In genomic region chr5:82142217-82142841, GRCh38 we compare ENCODE assay signal across 32 cellular contexts.
"Had no signal": no experiment of that assay in that cellular context is flagged by ENCODE, and none has a peak within 500 bp of the region (broad histone marks: within the 10 kb centered on the region; RNA-seq: fewer than 3 reads in every experiment).

No MANE protein-coding gene starts in this region.

- H3K27me3 Mint-ChIP-seq: activated CD4-positive, alpha-beta memory T cell treated with anti-CD3 and anti-CD28 coated beads for 36 hours; activated CD4-positive, alpha-beta T cell treated with anti-CD3 and anti-CD28 coated beads for 36 hours; activated CD4-positive, alpha-beta T cell treated with anti-CD3 and anti-CD28 coated beads, Interleukin-2, amount 10 ng/mL, durations not matched to agents 24 days and 14 days; activated CD8-positive, alpha-beta memory T cell treated with anti-CD3 and anti-CD28 coated beads, Interleukin-2, amount 10 ng/mL, durations not matched to agents 7 days and 5 days; activated naive CD4-positive, alpha-beta T cell treated with anti-CD3 and anti-CD28 coated beads, Interleukin-2, amount 50 U/mL, for 24 hours; activated naive CD8-positive, alpha-beta T cell treated with anti-CD3 and anti-CD28 coated beads for 36 hours; activated naive CD8-positive, alpha-beta T cell treated with anti-CD3 and anti-CD28 coated beads, Interleukin-2, amount 50 U/mL, for 24 hours; central memory CD8-positive, alpha-beta T cell; dendritic cell treated with granulocyte-macrophage colony-stimulating factor and Interleukin-4, amounts not matched to agents 40 ng/mL and 50 ng/mL, for 4 days had no signal

- ATAC-seq: activated CD4-positive, alpha-beta T cell treated with anti-CD3 and anti-CD28 coated beads for 36 hours; activated CD8-positive, alpha-beta memory T cell treated with anti-CD3 and anti-CD28 coated beads, Interleukin-2, amount 10 ng/mL, durations not matched to agents 7 days and 5 days; activated CD8-positive, alpha-beta T cell treated with anti-CD3 and anti-CD28 coated beads, Interleukin-2, amount 10 ng/mL, durations not matched to agents 7 days and 5 days; activated naive CD8-positive, alpha-beta T cell treated with anti-CD3 and anti-CD28 coated beads, Interleukin-2, amount 50 U/mL, for 24 hours; body of pancreas; esophagus mucosa; heart left ventricle had no signal

- H3K9me3 ChIP-seq: adrenal gland, body of pancreas had no signal

- H3K27ac ChIP-seq: adrenal gland, body of pancreas, coronary artery, heart left ventricle had no signal

- H3K4me1 ChIP-seq: adrenal gland, body of pancreas, heart left ventricle had no signal

- DNase-seq: activated CD4-positive, alpha-beta memory T cell treated with anti-CD3 and anti-CD28 coated beads for 36 hours; activated CD4-positive, alpha-beta T cell treated with anti-CD3 and anti-CD28 coated beads for 36 hours; activated CD4-positive, alpha-beta T cell treated with anti-CD3 and anti-CD28 coated beads, Interleukin-2, amount 10 ng/mL, durations not matched to agents 24 days and 14 days; activated CD4-positive, CD25-positive, alpha-beta regulatory T cell; activated CD4-positive, CD25-positive, alpha-beta regulatory T cell treated with anti-CD3 and anti-CD28 coated beads, Interleukin-2, amount 50 U/mL, for 72 hours; activated CD8-positive, alpha-beta memory T cell treated with anti-CD3 and anti-CD28 coated beads, Interleukin-2, amount 10 ng/mL, durations not matched to agents 7 days and 5 days; activated CD8-positive, alpha-beta memory T cell treated with anti-CD3 and anti-CD28 coated beads, Interleukin-2, amount 50 U/mL, for 4 hours; activated CD8-positive, alpha-beta T cell treated with anti-CD3 and anti-CD28 coated beads, Interleukin-2, amount 10 ng/mL, durations not matched to agents 7 days and 5 days; activated effector memory CD4-positive, alpha-beta T cell treated with anti-CD3 and anti-CD28 coated beads, Interleukin-2, amount 50 U/mL, for 16 hours; activated naive CD4-positive, alpha-beta T cell treated with anti-CD3 and anti-CD28 coated beads for 36 hours; activated naive CD8-positive, alpha-beta T cell treated with anti-CD3 and anti-CD28 coated beads for 36 hours; activated naive CD8-positive, alpha-beta T cell treated with anti-CD3 and anti-CD28 coated beads, Interleukin-2, amount 50 U/mL, for 24 hours; activated T-cell treated with anti-CD3 and anti-CD28 coated beads, Interleukin-2, amount 50 U/mL, for 1 hour; activated T-cell treated with anti-CD3 and anti-CD28 coated beads, Interleukin-2, amount 50 U/mL, for 48 hours; adrenal gland; amygdala; aorta; body of pancreas; dorsolateral prefrontal cortex; effector memory CD4-positive, alpha-beta T cell; endodermal cell; foreskin fibroblast; heart left ventricle; T-helper 2 cell had no signal

- H3K27ac Mint-ChIP-seq: activated CD4-positive, alpha-beta memory T cell treated with anti-CD3 and anti-CD28 coated beads for 36 hours; activated CD4-positive, alpha-beta T cell treated with anti-CD3 and anti-CD28 coated beads for 36 hours; activated CD4-positive, alpha-beta T cell treated with anti-CD3 and anti-CD28 coated beads, Interleukin-2, amount 10 ng/mL, durations not matched to agents 24 days and 14 days; activated CD8-positive, alpha-beta memory T cell treated with anti-CD3 and anti-CD28 coated beads, Interleukin-2, amount 10 ng/mL, durations not matched to agents 7 days and 5 days; activated CD8-positive, alpha-beta T cell treated with anti-CD3 and anti-CD28 coated beads, Interleukin-2, amount 10 ng/mL, durations not matched to agents 7 days and 5 days; activated naive CD4-positive, alpha-beta T cell treated with anti-CD3 and anti-CD28 coated beads for 36 hours; activated naive CD4-positive, alpha-beta T cell treated with anti-CD3 and anti-CD28 coated beads, Interleukin-2, amount 50 U/mL, for 24 hours; activated naive CD8-positive, alpha-beta T cell treated with anti-CD3 and anti-CD28 coated beads for 36 hours; activated naive CD8-positive, alpha-beta T cell treated with anti-CD3 and anti-CD28 coated beads, Interleukin-2, amount 50 U/mL, for 24 hours; activated T-helper 1 cell treated with anti-CD3 and anti-CD28 coated beads, Interleukin-12 subunit alpha, Interleukin-12 subunit beta, Interleukin-2, Interleukin-4 antibody, amounts not matched to agents 30 ng/mL and 10 ng/mL and 1 ng/mL, durations not matched to agents 14 hours and 24 hours and 36 hours; activated T-helper 2 cell treated with anti-CD3 and anti-CD28 coated beads, Interferon-gamma antibody, Interleukin-2, Interleukin-4, amounts not matched to agents 10 μg/mL and 5 μg/mL and 100 μg/mL, durations not matched to agents 14 hours and 24 hours and 36 hours; dendritic cell treated with granulocyte-macrophage colony-stimulating factor and Interleukin-4, amounts not matched to agents 40 ng/mL and 50 ng/mL, for 4 days; endodermal cell had no signal

- H3K4me1 Mint-ChIP-seq: activated CD4-positive, alpha-beta T cell treated with anti-CD3 and anti-CD28 coated beads for 36 hours; activated CD4-positive, alpha-beta T cell treated with anti-CD3 and anti-CD28 coated beads, Interleukin-2, amount 10 ng/mL, durations not matched to agents 24 days and 14 days; activated CD8-positive, alpha-beta memory T cell treated with anti-CD3 and anti-CD28 coated beads, Interleukin-2, amount 10 ng/mL, durations not matched to agents 7 days and 5 days; activated naive CD4-positive, alpha-beta T cell treated with anti-CD3 and anti-CD28 coated beads, Interleukin-2, amount 50 U/mL, for 24 hours; activated naive CD8-positive, alpha-beta T cell treated with anti-CD3 and anti-CD28 coated beads for 36 hours; activated naive CD8-positive, alpha-beta T cell treated with anti-CD3 and anti-CD28 coated beads, Interleukin-2, amount 50 U/mL, for 24 hours; central memory CD8-positive, alpha-beta T cell had no signal

- H3K4me3 ChIP-seq: adrenal gland, body of pancreas, coronary artery, dorsolateral prefrontal cortex, heart left ventricle had no signal

- H3K4me3 Mint-ChIP-seq: activated CD4-positive, alpha-beta memory T cell treated with anti-CD3 and anti-CD28 coated beads for 36 hours; activated CD4-positive, alpha-beta T cell treated with anti-CD3 and anti-CD28 coated beads for 36 hours; activated CD4-positive, alpha-beta T cell treated with anti-CD3 and anti-CD28 coated beads, Interleukin-2, amount 10 ng/mL, durations not matched to agents 24 days and 14 days; activated CD8-positive, alpha-beta memory T cell treated with anti-CD3 and anti-CD28 coated beads, Interleukin-2, amount 10 ng/mL, durations not matched to agents 7 days and 5 days; activated CD8-positive, alpha-beta T cell treated with anti-CD3 and anti-CD28 coated beads, Interleukin-2, amount 10 ng/mL, durations not matched to agents 7 days and 5 days; activated naive CD4-positive, alpha-beta T cell treated with anti-CD3 and anti-CD28 coated beads for 36 hours; activated naive CD4-positive, alpha-beta T cell treated with anti-CD3 and anti-CD28 coated beads, Interleukin-2, amount 50 U/mL, for 24 hours; activated naive CD8-positive, alpha-beta T cell treated with anti-CD3 and anti-CD28 coated beads for 36 hours; activated naive CD8-positive, alpha-beta T cell treated with anti-CD3 and anti-CD28 coated beads, Interleukin-2, amount 50 U/mL, for 24 hours; activated T-helper 1 cell treated with anti-CD3 and anti-CD28 coated beads, Interleukin-12 subunit alpha, Interleukin-12 subunit beta, Interleukin-2, Interleukin-4 antibody, amounts not matched to agents 30 ng/mL and 10 ng/mL and 1 ng/mL, durations not matched to agents 14 hours and 24 hours and 36 hours; central memory CD8-positive, alpha-beta T cell; dendritic cell treated with granulocyte-macrophage colony-stimulating factor and Interleukin-4, amounts not matched to agents 40 ng/mL and 50 ng/mL, for 4 days; endodermal cell had no signal

- H3K36me3 Mint-ChIP-seq: activated CD8-positive, alpha-beta memory T cell treated with anti-CD3 and anti-CD28 coated beads, Interleukin-2, amount 10 ng/mL, durations not matched to agents 7 days and 5 days had no signal

- FAIRE-seq: frontal cortex had no signal

- H3K36me3 ChIP-seq: adrenal gland, heart left ventricle had no signal

- H3K27me3 ChIP-seq: adrenal gland, body of pancreas, dorsolateral prefrontal cortex, heart left ventricle had no signal

- H3K9me3 Mint-ChIP-seq: activated CD4-positive, alpha-beta memory T cell treated with anti-CD3 and anti-CD28 coated beads for 36 hours; activated CD4-positive, alpha-beta T cell treated with anti-CD3 and anti-CD28 coated beads, Interleukin-2, amount 10 ng/mL, durations not matched to agents 24 days and 14 days; activated naive CD4-positive, alpha-beta T cell treated with anti-CD3 and anti-CD28 coated beads, Interleukin-2, amount 50 U/mL, for 24 hours; activated naive CD8-positive, alpha-beta T cell treated with anti-CD3 and anti-CD28 coated beads, Interleukin-2, amount 50 U/mL, for 24 hours; central memory CD8-positive, alpha-beta T cell had no signal
